In the genomic region with DNA sequence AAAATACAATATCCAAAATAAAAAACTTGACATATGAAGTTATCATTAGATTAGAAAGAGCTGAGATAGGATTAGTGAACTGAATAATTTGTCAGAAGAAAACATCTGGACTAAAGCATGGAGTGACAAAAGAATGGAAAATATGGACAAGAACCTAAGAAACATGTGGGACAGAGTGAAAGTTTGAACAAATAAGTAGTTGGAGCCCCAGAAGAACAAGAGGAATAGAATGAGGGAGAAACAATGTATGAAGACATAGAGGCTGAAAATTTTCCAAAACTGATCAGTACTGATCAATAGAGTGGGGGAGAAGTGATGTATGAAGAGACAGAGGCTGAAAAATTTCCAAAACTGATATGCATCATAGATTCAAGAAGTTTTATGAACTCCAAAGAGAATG, we compare ENCODE assay signal across 2 cellular contexts.
TF ChIP-seq lines count a peak whose summit lies in the region.

No MANE protein-coding gene starts in this region.

TF ChIP-seq in HepG2, 621 proteins besides CTCF, POLR2A, EP300 and RAD21:
- no peak for TF ChIP-seq ZSCAN21 (CRISPR knock-in tag; IDR thresholded peaks at IDR 0.05; ENCODE audit: borderline replicate concordance)
- TF ChIP-seq, protein P1, sequence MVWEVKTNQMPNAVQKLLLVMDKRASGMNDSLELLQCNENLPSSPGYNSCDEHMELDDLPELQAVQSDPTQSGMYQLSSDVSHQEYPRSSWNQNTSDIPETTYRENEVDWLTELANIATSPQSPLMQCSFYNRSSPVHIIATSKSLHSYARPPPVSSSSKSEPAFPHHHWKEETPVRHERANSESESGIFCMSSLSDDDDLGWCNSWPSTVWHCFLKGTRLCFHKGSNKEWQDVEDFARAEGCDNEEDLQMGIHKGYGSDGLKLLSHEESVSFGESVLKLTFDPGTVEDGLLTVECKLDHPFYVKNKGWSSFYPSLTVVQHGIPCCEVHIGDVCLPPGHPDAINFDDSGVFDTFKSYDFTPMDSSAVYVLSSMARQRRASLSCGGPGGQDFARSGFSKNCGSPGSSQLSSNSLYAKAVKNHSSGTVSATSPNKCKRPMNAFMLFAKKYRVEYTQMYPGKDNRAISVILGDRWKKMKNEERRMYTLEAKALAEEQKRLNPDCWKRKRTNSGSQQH (CRISPR knock-in tag; IDR thresholded peaks at IDR 0.05; ENCODE audit: low read depth): no peak
- TF ChIP-seq ZNF709 (CRISPR knock-in tag; IDR thresholded peaks at IDR 0.05): peak; percentile 80; the same call in 1 of the 2 replicates
- no peak for TF ChIP-seq DNMT3B (CRISPR knock-in tag; conservative IDR thresholded peaks at IDR 0.05)
- no peak for TF ChIP-seq FLYWCH1 (CRISPR knock-in tag; IDR thresholded peaks at IDR 0.05)
- no peak for TF ChIP-seq ZNF530 (CRISPR knock-in tag; IDR thresholded peaks at IDR 0.05; ENCODE audit: low read depth)
- no peak for TF ChIP-seq ZNF746 (CRISPR knock-in tag; IDR thresholded peaks at IDR 0.05)
- TF ChIP-seq, protein P2, sequence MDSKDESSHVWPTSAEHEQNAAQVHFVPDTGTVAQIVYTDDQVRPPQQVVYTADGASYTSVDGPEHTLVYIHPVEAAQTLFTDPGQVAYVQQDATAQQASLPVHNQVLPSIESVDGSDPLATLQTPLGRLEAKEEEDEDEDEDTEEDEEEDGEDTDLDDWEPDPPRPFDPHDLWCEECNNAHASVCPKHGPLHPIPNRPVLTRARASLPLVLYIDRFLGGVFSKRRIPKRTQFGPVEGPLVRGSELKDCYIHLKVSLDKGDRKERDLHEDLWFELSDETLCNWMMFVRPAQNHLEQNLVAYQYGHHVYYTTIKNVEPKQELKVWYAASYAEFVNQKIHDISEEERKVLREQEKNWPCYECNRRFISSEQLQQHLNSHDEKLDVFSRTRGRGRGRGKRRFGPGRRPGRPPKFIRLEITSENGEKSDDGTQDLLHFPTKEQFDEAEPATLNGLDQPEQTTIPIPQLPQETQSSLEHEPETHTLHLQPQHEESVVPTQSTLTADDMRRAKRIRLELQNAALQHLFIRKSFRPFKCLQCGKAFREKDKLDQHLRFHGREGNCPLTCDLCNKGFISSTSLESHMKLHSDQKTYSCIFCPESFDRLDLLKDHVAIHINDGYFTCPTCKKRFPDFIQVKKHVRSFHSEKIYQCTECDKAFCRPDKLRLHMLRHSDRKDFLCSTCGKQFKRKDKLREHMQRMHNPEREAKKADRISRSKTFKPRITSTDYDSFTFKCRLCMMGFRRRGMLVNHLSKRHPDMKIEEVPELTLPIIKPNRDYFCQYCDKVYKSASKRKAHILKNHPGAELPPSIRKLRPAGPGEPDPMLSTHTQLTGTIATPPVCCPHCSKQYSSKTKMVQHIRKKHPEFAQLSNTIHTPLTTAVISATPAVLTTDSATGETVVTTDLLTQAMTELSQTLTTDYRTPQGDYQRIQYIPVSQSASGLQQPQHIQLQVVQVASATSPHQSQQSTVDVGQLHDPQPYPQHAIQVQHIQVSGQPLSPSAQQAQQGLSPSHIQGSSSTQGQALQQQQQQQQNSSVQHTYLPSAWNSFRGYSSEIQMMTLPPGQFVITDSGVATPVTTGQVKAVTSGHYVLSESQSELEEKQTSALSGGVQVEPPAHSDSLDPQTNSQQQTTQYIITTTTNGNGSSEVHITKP (CRISPR knock-in tag; IDR thresholded peaks at IDR 0.05; ENCODE audit: low read depth): no peak

TF ChIP-seq in HEK293, 187 proteins besides CTCF, POLR2A, EP300 and RAD21:
- TF ChIP-seq ZNF501 (tag by site-specific recombination; IDR thresholded peaks at IDR 0.05) (no peak), ZSCAN30 (tag by site-specific recombination; IDR thresholded peaks at IDR 0.05) (no peak), ZNF521 (tag by site-specific recombination; IDR thresholded peaks at IDR 0.05) (no peak), TRIM28 (IDR thresholded peaks at IDR 0.05; ENCODE audit: borderline replicate concordance, low read length) (peak; percentile 75), SETDB1 (IDR thresholded peaks at IDR 0.05; ENCODE audit: insufficient read length, low read length) (peak; percentile 75), ZNF48 (tag by site-specific recombination; IDR thresholded peaks at IDR 0.05) (no peak), ZNF211 (tag by site-specific recombination; IDR thresholded peaks at IDR 0.05; ENCODE audit: low read depth) (no peak)
- TF ChIP-seq, protein P2 (tag by site-specific recombination; IDR thresholded peaks at IDR 0.05): no peak
